ENCODE assay signal across 8 cellular contexts in the genomic region with DNA sequence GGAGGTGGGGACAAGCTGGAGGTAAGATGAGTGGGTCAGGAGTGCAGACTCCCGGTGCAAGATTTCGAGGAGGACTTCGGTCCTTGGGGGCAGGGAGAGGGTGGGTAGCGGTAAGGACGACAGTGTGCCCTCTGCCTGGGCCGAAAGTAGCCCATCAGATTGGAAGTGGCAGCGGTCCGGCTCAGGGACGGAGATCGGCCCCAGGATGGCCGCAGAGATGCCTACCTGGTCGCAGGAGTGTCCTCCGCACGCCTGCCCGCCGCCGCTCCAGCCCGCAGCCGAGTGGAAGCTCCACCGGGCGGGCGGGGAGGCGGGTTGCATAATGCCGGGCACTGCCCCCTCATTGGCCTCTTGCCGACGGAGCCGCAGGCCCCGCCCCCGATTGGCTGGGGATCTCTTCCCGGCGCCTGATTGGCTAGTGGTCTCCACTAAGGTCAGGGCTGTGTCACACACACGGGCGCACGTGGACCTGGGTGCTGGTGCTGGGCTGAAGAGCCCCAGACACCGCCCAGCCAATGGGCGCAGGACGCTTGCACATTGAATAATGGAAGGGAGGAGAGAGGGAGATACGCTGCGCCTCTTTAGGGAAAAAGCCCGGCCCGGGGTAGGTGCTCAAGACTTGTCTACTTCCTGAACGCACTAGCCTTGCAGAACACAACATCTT. TPM values are rescaled to one million over a fixed set of nuclear protein-coding genes. Genes with fewer than 3 reads are reported as not detected.
DNase-seq lines count a peak whose midpoint lies in the region; ATAC-seq and TF ChIP-seq lines count a peak whose summit lies in the region.

PER1 (minus strand) TSS at position 293 of the 664 bp plus-strand sequence. CDS start 1,698 bp downstream, outside the sequence.

- H3K4me1 Mint-ChIP-seq in Caco-2 (ENCODE audit: low read depth, unreplicated experiment) = peaks cover 21% of the 10 kb centered on the region

- no peaks in the 10 kb centered on the region for H3K27me3 Mint-ChIP-seq in Caco-2 (ENCODE audit: insufficient read depth, unreplicated experiment)

- H3K36me3 ChIP-seq in Caco-2 (ENCODE audit: control insufficient read depth, insufficient read depth, low read length) = no peaks in the 10 kb centered on the region
- peaks cover 34% of the 10 kb centered on the region for H3K36me3 ChIP-seq in effector memory CD4-positive, alpha-beta T cell (ENCODE audit: control insufficient read depth, insufficient read depth, low read length)

- H3K4me3 ChIP-seq in Caco-2 (ENCODE audit: low read depth, low read length) = peak within 1 kb of the TSS; percentile 70
- peak within 1 kb of the TSS; percentile 54 for H3K4me3 ChIP-seq in effector memory CD4-positive, alpha-beta T cell (ENCODE audit: insufficient read depth, low read depth, low read length, poor library complexity, severe bottlenecking)

- ATAC-seq in HG03432 (IDR thresholded peaks at IDR 0.05; ENCODE audit: unreplicated experiment) = peak; percentile 25
- no peak for ATAC-seq in GM21360 (IDR thresholded peaks at IDR 0.05; ENCODE audit: unreplicated experiment)

- no peak for TF ChIP-seq CTCF in Caco-2 (IDR thresholded peaks at IDR 0.05; ENCODE audit: insufficient read depth in 1 of 2, low read depth in 1 of 2, low read length in 1 of 2, severe bottlenecking in 1 of 2, unreplicated experiment in 1 of 2)

- no peaks in the 10 kb centered on the region for H3K27me3 ChIP-seq in Caco-2 (replicated peaks; ENCODE audit: control insufficient read depth, insufficient read depth, low read length)
- H3K27me3 ChIP-seq in effector memory CD4-positive, alpha-beta T cell (replicated peaks; ENCODE audit: control insufficient read depth, insufficient read depth, low read length, poor library complexity, severe bottlenecking) = no peaks in the 10 kb centered on the region

- peaks cover 16% of the 10 kb centered on the region for H3K36me3 Mint-ChIP-seq in Caco-2 (ENCODE audit: insufficient read depth, unreplicated experiment)

- H3K27ac ChIP-seq in effector memory CD4-positive, alpha-beta T cell (ENCODE audit: insufficient read depth, low read length, poor library complexity, severe bottlenecking) = peak within 1 kb of the TSS; percentile 100

- no peaks in the 10 kb centered on the region for H3K9me3 ChIP-seq in Caco-2
- H3K9me3 ChIP-seq in effector memory CD4-positive, alpha-beta T cell (ENCODE audit: control insufficient read depth, low read length) = no peaks in the 10 kb centered on the region

- H3K4me3 Mint-ChIP-seq in Caco-2 (ENCODE audit: unreplicated experiment) = peak within 1 kb of the TSS; percentile 84

- DNase-seq in Caco-2 (peak; percentile 92 to 93), NOMO-1 treated with DMSO at 0.1 percent for 48 hours (lab: John Stamatoyannopoulos, UW; ENCODE audit: unreplicated experiment) (peak; percentile 86), lung microvascular endothelial cell (ENCODE audit: low read depth in 2 of 2) (peak; percentile 95)
- peak; percentile 82 to 86 (median 85) for DNase-seq in effector memory CD4-positive, alpha-beta T cell
- DNase-seq in stimulated activated CD4-positive, alpha-beta T cell treated with anti-CD3 and anti-CD28 coated beads, TNF-alpha, amount 100 ng/mL, for 24 hours (ENCODE audit: low read depth in 3 of 3) = peak; percentile 76 to 93 (median 79)

- CTCF ChIA-PET in Caco-2 (lab: Charles Lee) = interaction anchor here (1.0 kb wide), 1 partner anchor 13 kb away, joined by 3 read pairs; no protein-coding TSS in a partner anchor
- CTCF ChIA-PET in activated CD8-positive, alpha-beta memory T cell treated with anti-CD3 and anti-CD28 coated beads for 36 hours (lab: Charles Lee) = interaction anchor here (1.0 to 3.3 kb wide), 4 partner anchors 14 to 73 kb away, joined by 3 to 17 read pairs (median 4); no protein-coding TSS in a partner anchor

- H3K4me1 ChIP-seq in Caco-2 = peaks cover 19% of the 10 kb centered on the region
- H3K4me1 ChIP-seq in effector memory CD4-positive, alpha-beta T cell (ENCODE audit: control insufficient read depth, insufficient read depth, low read length, poor library complexity, severe bottlenecking) = peaks cover 62% of the 10 kb centered on the region

- no peaks in the 10 kb centered on the region for H3K9me3 Mint-ChIP-seq in Caco-2 (ENCODE audit: unreplicated experiment)

- no TSS peak for BruUV-seq in Caco-2 (replicated peaks; lab: Mats Ljungman, UMichigan)

- intact Hi-C loops in Caco-2 (cut with micrococcal nuclease; ENCODE audit: unreplicated experiment) = no loop called here

- H3K27ac Mint-ChIP-seq in Caco-2 (ENCODE audit: unreplicated experiment) = peak within 1 kb of the TSS; percentile 99

- POLR2A ChIA-PET in Caco-2 (lab: Charles Lee) = interaction anchor here (1.0 kb wide), 1 partner anchor 21 kb away, joined by 7 read pairs; no protein-coding TSS in a partner anchor
- POLR2A ChIA-PET in activated CD8-positive, alpha-beta memory T cell treated with anti-CD3 and anti-CD28 coated beads for 36 hours (lab: Charles Lee) = interaction anchor here (0.8 to 2.4 kb wide), 7 partner anchors 12 to 36 kb away, joined by 3 to 11 read pairs (median 5); partner anchors contain the start of gene HES7

RNA-seq across cellular contexts. Expression of gene PER1, which starts in this region (rescaled TPM):
- total RNA-seq in Caco-2 (2022) (10.6 and 10.8 TPM in 2 replicates), lung microvascular endothelial cell (5.2 and 10.7 TPM in 2 replicates)
- total RNA-seq in activated CD8-positive, alpha-beta memory T cell treated with anti-CD3 and anti-CD28 coated beads for 36 hours = 10 to 100 TPM; 43.1 to 45.4 TPM
